In the genomic region with DNA sequence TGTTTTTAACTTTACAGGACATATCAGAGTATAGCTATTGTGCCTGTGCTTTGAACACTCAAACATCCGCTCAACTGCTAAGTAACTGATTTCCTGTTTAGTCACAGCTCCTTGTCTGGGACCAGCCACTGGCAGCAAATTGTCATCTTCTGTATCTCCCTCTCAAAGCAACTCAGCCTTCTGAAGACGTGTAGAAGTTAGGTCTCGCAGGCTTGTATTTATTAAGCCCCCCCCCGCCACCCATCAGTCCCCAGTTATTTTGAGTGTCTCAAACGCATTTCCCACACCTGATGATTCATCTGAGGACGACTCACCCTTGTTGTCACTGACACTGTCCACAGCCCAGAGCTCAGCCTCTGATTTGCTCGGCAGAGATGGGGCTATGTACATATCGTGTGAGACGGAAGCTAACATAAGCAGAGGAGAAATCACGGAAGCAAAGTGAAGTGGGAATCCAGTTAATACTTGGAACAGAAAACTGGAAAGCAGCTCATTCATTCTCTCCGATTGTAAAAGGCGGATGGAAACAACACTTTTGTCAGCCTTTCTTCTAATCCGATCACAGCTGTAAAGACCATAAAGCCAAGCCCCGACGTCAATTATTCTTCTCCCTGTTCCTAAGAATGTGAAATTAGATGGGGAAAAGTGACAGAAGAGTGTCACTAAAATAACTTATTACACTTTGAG, we compare ENCODE assay signal across 8 cellular contexts.
A peak's percentile ranks its signal among the peaks of the same experiment; 100 is the strongest.
DNase-seq lines count a peak whose midpoint lies in the region; ATAC-seq and TF ChIP-seq lines count a peak whose summit lies in the region.

No MANE protein-coding gene starts in this region.

- H3K27me3 ChIP-seq in A673 (replicated peaks; ENCODE audit: insufficient read depth, low read depth, low read length, poor library complexity) (no peaks in the 10 kb centered on the region), colonic mucosa (no peaks in the 10 kb centered on the region)

- TF ChIP-seq CTCF in A673 (conservative IDR thresholded peaks at IDR 0.05; ENCODE audit: low read depth, low read length) (no peak), colonic mucosa (IDR thresholded peaks at IDR 0.05) (no peak), natural killer cell (IDR thresholded peaks at IDR 0.05) (no peak)

- H3K4me1 ChIP-seq in A673 (ENCODE audit: insufficient read depth, low read length, poor library complexity, severe bottlenecking): peaks cover 54% of the 10 kb centered on the region
- no peaks in the 10 kb centered on the region for H3K4me1 ChIP-seq in colonic mucosa

- H3K36me3 ChIP-seq in A673 (ENCODE audit: insufficient read depth, low read length, poor library complexity, severe bottlenecking) (no peaks in the 10 kb centered on the region), colonic mucosa (no peaks in the 10 kb centered on the region)

- H3K27me3 Mint-ChIP-seq in natural killer cell (ENCODE audit: low read depth in 2 of 2): no peaks in the 10 kb centered on the region

- peak overlapping the region; percentile 39 for H3K4me3 ChIP-seq in A673 (ENCODE audit: low read depth, low read length, poor library complexity, severe bottlenecking)
- peak overlapping the region; percentile 7 for H3K4me3 ChIP-seq in colonic mucosa

- peaks cover 64 to 74% of the 10 kb centered on the region in 2 donors for H3K4me1 Mint-ChIP-seq in natural killer cell

- H3K27ac Mint-ChIP-seq in natural killer cell: peak overlapping the region; percentile 88 to 95

- ATAC-seq in natural killer cell (peak; percentile 86 to 94 (median 88)), GM18870 (IDR thresholded peaks at IDR 0.05; ENCODE audit: unreplicated experiment) (no peak)
- ATAC-seq in stimulated activated naive CD8-positive, alpha-beta T cell treated with anti-CD3 and anti-CD28 coated beads, Interleukin-15, Interleukin-2, amounts not matched to agents 100 U/mL and 50 U/mL, for 24 hours: peak; percentile 97

- H3K9me3 Mint-ChIP-seq in natural killer cell: no peaks in the 10 kb centered on the region

- intact Hi-C loops in A673 (cut with micrococcal nuclease; ENCODE audit: unreplicated experiment): loop anchor here (2.0 to 5.0 kb wide), 2 partner anchors 39 to 62 kb away; no protein-coding TSS in a partner anchor
- intact Hi-C loops in colonic mucosa (cut with DNase I): no loop called here
- intact Hi-C loops in natural killer cell (cut with micrococcal nuclease): loop anchor here (1.0 kb wide), 1 partner anchor 9 kb away; no protein-coding TSS in a partner anchor

- CTCF ChIA-PET in A673 (lab: Charles Lee): interaction anchor here (0.6 to 2.7 kb wide), 5 partner anchors 34 to 247 kb away, joined by 3 to 20 read pairs (median 8); no protein-coding TSS in a partner anchor

- peak overlapping the region; percentile 90 for H3K27ac ChIP-seq in A673 (ENCODE audit: low read depth, low read length, poor library complexity, severe bottlenecking)
- peak overlapping the region; percentile 55 for H3K27ac ChIP-seq in colonic mucosa

- TSS peak; percentile 60 for BruUV-seq in A673 (replicated peaks; lab: Mats Ljungman, UMichigan)

- no peaks in the 10 kb centered on the region for H3K9me3 ChIP-seq in A673 (ENCODE audit: low read depth, low read length, poor library complexity, severe bottlenecking)
- no peaks in the 10 kb centered on the region for H3K9me3 ChIP-seq in colonic mucosa

- DNase-seq in A673 (ENCODE audit: low spot score) (peak; percentile 90), HT1080 (ENCODE audit: low read depth) (peak; percentile 75), colonic mucosa (peak; percentile 34), natural killer cell (peak; percentile 62), NCI-H2227 treated with DMSO at 0.1 percent for 48 hours (lab: John Stamatoyannopoulos, UW) (no peak)
- DNase-seq in activated CD4-positive, CD25-positive, alpha-beta regulatory T cell (lab: John Stamatoyannopoulos, UW): peak in 3 of 4 experiments; percentile 34 to 75 (median 63)
- peak; percentile 65 for DNase-seq in stimulated activated naive CD8-positive, alpha-beta T cell treated with anti-CD3 and anti-CD28 coated beads, Interleukin-15, Interleukin-2, amounts not matched to agents 100 U/mL and 50 U/mL, for 24 hours

- POLR2A ChIA-PET in A673 (lab: Charles Lee; ENCODE audit: low non-redundant PET): interaction anchor here (0.6 to 1.0 kb wide), 3 partner anchors 9 to 1092 kb away, joined by 3 to 4 read pairs (median 3); no protein-coding TSS in a partner anchor

- H3K36me3 Mint-ChIP-seq in natural killer cell: no peaks in the 10 kb centered on the region

- peak overlapping the region in 1 of 2 donors; percentile 55 for H3K9ac ChIP-seq in colonic mucosa (ENCODE audit: low read depth in 2 of 2, low read length in 2 of 2)

- H3K4me3 Mint-ChIP-seq in natural killer cell: peak overlapping the region; percentile 73
